8 cellular contexts compared by ENCODE assay signal in the genomic region with DNA sequence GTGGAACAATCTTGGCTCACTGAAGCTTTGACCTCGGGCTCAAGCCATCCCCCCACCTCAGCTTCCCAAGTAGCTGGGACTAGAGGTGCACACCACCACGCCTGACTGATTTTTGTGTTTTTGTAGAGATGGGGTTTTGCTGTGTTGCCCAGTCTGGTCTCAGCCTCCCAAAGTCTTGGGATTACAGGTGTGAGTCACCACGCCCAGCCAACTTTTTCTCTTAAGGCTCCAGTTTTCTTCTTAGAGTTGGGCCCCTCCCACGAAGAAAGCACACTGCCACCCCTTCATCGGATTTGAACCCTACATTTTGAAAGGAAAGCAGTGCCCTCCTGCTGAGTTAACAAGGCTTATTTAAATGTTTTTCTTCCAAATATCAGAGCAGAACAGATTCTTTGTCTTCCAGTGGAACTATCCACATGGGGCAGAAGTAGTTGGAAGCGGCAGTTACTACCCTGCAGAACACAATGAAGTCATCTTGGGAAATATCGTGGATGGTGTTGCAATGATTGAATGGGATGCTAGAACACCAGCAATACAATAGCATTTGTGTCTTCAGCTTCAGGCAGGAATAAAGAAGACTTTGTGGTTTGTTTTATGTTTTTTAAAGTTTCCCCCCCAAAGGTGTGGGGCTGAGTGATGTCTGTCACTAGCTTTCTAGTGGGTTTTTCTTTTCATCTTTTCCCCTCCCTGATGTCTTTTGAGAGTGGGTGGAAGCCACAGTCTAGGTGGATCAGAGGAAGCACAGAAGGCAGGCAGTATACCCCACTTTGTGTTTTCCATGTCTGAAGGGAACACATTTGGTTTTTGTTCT. TPM values are rescaled to one million over a fixed set of nuclear protein-coding genes. Genes with fewer than 3 reads are reported as not detected.
DNase-seq lines count a peak whose midpoint lies in the region; ATAC-seq and TF ChIP-seq lines count a peak whose summit lies in the region.

No MANE protein-coding gene starts in this region.

- ATAC-seq in GM19452 (IDR thresholded peaks at IDR 0.05; ENCODE audit: unreplicated experiment): no peak

- H3K4me3 Mint-ChIP-seq in activated naive CD8-positive, alpha-beta T cell treated with anti-CD3 and anti-CD28 coated beads for 36 hours: peak overlapping the region; percentile 45

- intact Hi-C loops in thyroid gland (cut with DNase I): no loop called here

- peaks cover 39% of the 10 kb centered on the region for H3K36me3 Mint-ChIP-seq in activated naive CD8-positive, alpha-beta T cell treated with anti-CD3 and anti-CD28 coated beads for 36 hours

- peak overlapping the region; percentile 82 for H3K27ac Mint-ChIP-seq in activated naive CD8-positive, alpha-beta T cell treated with anti-CD3 and anti-CD28 coated beads for 36 hours

- peaks cover 54% of the 10 kb centered on the region for H3K4me1 Mint-ChIP-seq in activated naive CD8-positive, alpha-beta T cell treated with anti-CD3 and anti-CD28 coated beads for 36 hours

- no peak overlapping the region for H3K4me3 ChIP-seq in thyroid gland (replicated peaks in 1 of 3)

- no peaks in the 10 kb centered on the region for H3K9me3 Mint-ChIP-seq in activated naive CD8-positive, alpha-beta T cell treated with anti-CD3 and anti-CD28 coated beads for 36 hours

- no peaks in the 10 kb centered on the region for H3K9me3 ChIP-seq in thyroid gland

- 67 to 71% methylated on average over 7 of the region's 7 CpGs for WGBS in thyroid gland, 2 donors

- DNase-seq in activated gamma-delta T cell treated with Interleukin-2 at 50 U/mL for 16 hours (peak; percentile 31), activated gamma-delta T cell (lab: John Stamatoyannopoulos, UW) (no peak), hippocampal formation (lab: John Stamatoyannopoulos, UW) (peak; percentile 31 to 85), thyroid gland (no peak), dermis blood vessel endothelial cell (no peak), DMS153 treated with DMSO at 0.1 percent for 48 hours (lab: John Stamatoyannopoulos, UW; ENCODE audit: unreplicated experiment) (no peak)
- DNase-seq in activated naive CD8-positive, alpha-beta T cell treated with anti-CD3 and anti-CD28 coated beads for 36 hours: peak; percentile 51

- TF ChIP-seq POLR2A in thyroid gland (IDR thresholded peaks at IDR 0.05): no peak

- no peaks in the 10 kb centered on the region for H3K36me3 ChIP-seq in thyroid gland

- H3K27ac ChIP-seq in thyroid gland: peak overlapping the region; percentile 96 to 97 (median 97)

- H3K27me3 Mint-ChIP-seq in activated naive CD8-positive, alpha-beta T cell treated with anti-CD3 and anti-CD28 coated beads for 36 hours: peaks cover 64% of the 10 kb centered on the region

- peaks cover 96 to 100% of the 10 kb centered on the region in 2 donors for H3K4me1 ChIP-seq in thyroid gland

- no peaks in the 10 kb centered on the region for H3K27me3 ChIP-seq in thyroid gland

- no peak for TF ChIP-seq CTCF in thyroid gland (IDR thresholded peaks at IDR 0.05)

RNA-seq across cellular contexts. Expression of a gene that starts 8.9 kb away (rescaled TPM):
- total RNA-seq in activated naive CD8-positive, alpha-beta T cell treated with anti-CD3 and anti-CD28 coated beads for 36 hours: 100 to 1,000 TPM; 160 to 171 TPM
- total RNA-seq in thyroid gland (100 to 1,000 TPM; 191 to 479 (median 365) TPM), dermis blood vessel endothelial cell (315 and 728 TPM in 2 replicates)

RNA-seq across cellular contexts. Expression of a gene that starts 37.4 kb away (rescaled TPM):
- 100 to 1,000 TPM; 312 to 321 TPM for total RNA-seq in activated naive CD8-positive, alpha-beta T cell treated with anti-CD3 and anti-CD28 coated beads for 36 hours
- total RNA-seq in thyroid gland (100 to 1,000 TPM; 205 to 504 (median 440) TPM), dermis blood vessel endothelial cell (350 and 735 TPM in 2 replicates)

RNA-seq across cellular contexts. Expression of a gene that starts 38.6 kb away (rescaled TPM):
- total RNA-seq in activated naive CD8-positive, alpha-beta T cell treated with anti-CD3 and anti-CD28 coated beads for 36 hours: 100 to 1,000 TPM; 169 TPM
- total RNA-seq in thyroid gland: 1 to 10 TPM in 3 of 4 donors, under 1 TPM in 1; 0.83 to 9.7 (median 2.2) TPM
- total RNA-seq in dermis blood vessel endothelial cell: 0.09 TPM in 1 of 2 replicates, not detected in the other

Comparison
In these comparisons a context has a peak if more than half of its experiments do, and no peak if none do; other contexts are left out.
1. DNase-seq: peak in activated gamma-delta T cell treated with Interleukin-2 at 50 U/mL for 16 hours (single experiment), activated naive CD8-positive, alpha-beta T cell treated with anti-CD3 and anti-CD28 coated beads for 36 hours (single experiment) and hippocampal formation (2 of 2); none in activated gamma-delta T cell (single experiment), thyroid gland (0 of 2), dermis blood vessel endothelial cell (single experiment) and DMS153 treated with DMSO at 0.1 percent for 48 hours (single experiment).
2. RNA of a gene that starts 38.6 kb away (total RNA-seq): 169 TPM in activated naive CD8-positive, alpha-beta T cell treated with anti-CD3 and anti-CD28 coated beads for 36 hours; 0.83 to 9.7 TPM in thyroid gland and 0.09 TPM in dermis blood vessel endothelial cell; every median in the first group is over 10 times any median in the second.